In genomic region chr10:102656791-102657371, GRCh38 we compare ENCODE assay signal across 17 cellular contexts. TPM values are rescaled to one million over a fixed set of nuclear protein-coding genes. Genes with fewer than 3 reads are reported as not detected.
DNase-seq lines count a peak whose midpoint lies in the region; ATAC-seq and TF ChIP-seq lines count a peak whose summit lies in the region.
"Had no signal": no experiment of that assay in that cellular context is flagged by ENCODE, and none has a peak within 500 bp of the region (broad histone marks: within the 10 kb centered on the region; RNA-seq: fewer than 3 reads in every experiment).

No MANE protein-coding gene starts in this region.

- peaks cover 36 to 47% of the 10 kb centered on the region in 2 donors for H3K4me1 ChIP-seq in naive thymus-derived CD4-positive, alpha-beta T cell (ENCODE audit: control insufficient read depth in 2 of 2, insufficient read depth in 2 of 2, low read length in 2 of 2)
- H3K4me1 ChIP-seq in thyroid gland, result peaks cover 10 to 40% of the 10 kb centered on the region in 2 donors

- no peaks in the 10 kb centered on the region for H3K27me3 Mint-ChIP-seq in dendritic cell treated with granulocyte-macrophage colony-stimulating factor and Interleukin-4, amounts not matched to agents 40 ng/mL and 50 ng/mL, for 4 days
- H3K27me3 Mint-ChIP-seq in naive thymus-derived CD4-positive, alpha-beta T cell, result no peaks in the 10 kb centered on the region
- H3K27me3 Mint-ChIP-seq: activated CD4-positive, alpha-beta T cell treated with anti-CD3 and anti-CD28 coated beads for 36 hours; activated T-cell treated with anti-CD3 and anti-CD28 coated beads, Interleukin-2, amount 50 U/mL, for 24 hours; CD4-positive, alpha-beta memory T cell had no signal

- DNase-seq in RWPE1 (ENCODE audit: low spot score) (no peak), thyroid gland (no peak), cerebellar cortex (ENCODE audit: low spot score) (no peak), NCI-H187 (lab: John Stamatoyannopoulos, UW) (no peak)
- no peak for DNase-seq in naive thymus-derived CD4-positive, alpha-beta T cell
- DNase-seq: activated CD4-positive, alpha-beta T cell treated with anti-CD3 and anti-CD28 coated beads for 36 hours; activated T-cell treated with anti-CD3 and anti-CD28 coated beads, Interleukin-2, amount 50 U/mL, for 24 hours; CD4-positive, alpha-beta memory T cell; glutamatergic neuron; NCI-H1417 treated with DMSO at 0.1 percent for 48 hours; NCI-H446; substantia nigra had no signal

- no peak overlapping the region for H3K4me3 Mint-ChIP-seq in dendritic cell treated with granulocyte-macrophage colony-stimulating factor and Interleukin-4, amounts not matched to agents 40 ng/mL and 50 ng/mL, for 4 days
- H3K4me3 Mint-ChIP-seq in naive thymus-derived CD4-positive, alpha-beta T cell, result no peak overlapping the region
- H3K4me3 Mint-ChIP-seq: activated CD4-positive, alpha-beta T cell treated with anti-CD3 and anti-CD28 coated beads for 36 hours; activated T-cell treated with anti-CD3 and anti-CD28 coated beads, Interleukin-2, amount 50 U/mL, for 24 hours; CD4-positive, alpha-beta memory T cell; T-helper 2 cell treated with Interferon-gamma antibody and Interleukin-4, amounts not matched to agents 5 μg/mL and 100 μg/mL, for 36 hours had no signal

- no peaks in the 10 kb centered on the region for H3K9me3 ChIP-seq in naive thymus-derived CD4-positive, alpha-beta T cell (ENCODE audit: control insufficient read depth in 2 of 3, low read length in 3 of 3)
- no peaks in the 10 kb centered on the region for H3K9me3 ChIP-seq in thyroid gland

- H3K27me3 ChIP-seq in naive thymus-derived CD4-positive, alpha-beta T cell (ENCODE audit: control insufficient read depth in 2 of 2, insufficient read depth in 2 of 2, low read length in 2 of 2), result no peaks in the 10 kb centered on the region
- H3K27me3 ChIP-seq in thyroid gland, result no peaks in the 10 kb centered on the region

- ATAC-seq in naive thymus-derived CD4-positive, alpha-beta T cell, result no peak
- ATAC-seq in HG02884 (IDR thresholded peaks at IDR 0.05; ENCODE audit: unreplicated experiment), result no peak
- ATAC-seq: activated CD4-positive, alpha-beta T cell treated with anti-CD3 and anti-CD28 coated beads for 36 hours had no signal

- 90 to 91% methylated on average over 24 to 34 of the region's 42 CpGs for WGBS in thyroid gland, 2 donors

- H3K27ac Mint-ChIP-seq in dendritic cell treated with granulocyte-macrophage colony-stimulating factor and Interleukin-4, amounts not matched to agents 40 ng/mL and 50 ng/mL, for 4 days, result peak overlapping the region; percentile 76
- H3K27ac Mint-ChIP-seq in naive thymus-derived CD4-positive, alpha-beta T cell, result no peak overlapping the region
- H3K27ac Mint-ChIP-seq: activated CD4-positive, alpha-beta T cell treated with anti-CD3 and anti-CD28 coated beads for 36 hours had no signal

- H3K27ac ChIP-seq in RWPE1, result peak overlapping the region; percentile 82
- H3K27ac ChIP-seq in naive thymus-derived CD4-positive, alpha-beta T cell (ENCODE audit: low read depth, low read length), result peak overlapping the region; percentile 3
- H3K27ac ChIP-seq in thyroid gland, result peak overlapping the region in 2 of 3 donors; percentile 35 to 66
- H3K27ac ChIP-seq: HL-60, KMS-11 had no signal

- H3K4me1 Mint-ChIP-seq in dendritic cell treated with granulocyte-macrophage colony-stimulating factor and Interleukin-4, amounts not matched to agents 40 ng/mL and 50 ng/mL, for 4 days (ENCODE audit: low read depth), result peaks cover 97% of the 10 kb centered on the region
- peaks cover 54 to 66% (median 61%) of the 10 kb centered on the region in 7 donors for H3K4me1 Mint-ChIP-seq in naive thymus-derived CD4-positive, alpha-beta T cell

- H3K36me3 ChIP-seq in naive thymus-derived CD4-positive, alpha-beta T cell (ENCODE audit: control insufficient read depth in 2 of 3, insufficient read depth in 3 of 3, low read length in 3 of 3), result peaks cover 13 to 46% (median 15%) of the 10 kb centered on the region in 3 experiments
- peaks cover 35 to 59% of the 10 kb centered on the region in 2 donors for H3K36me3 ChIP-seq in thyroid gland

- peaks cover 82% of the 10 kb centered on the region for H3K36me3 Mint-ChIP-seq in dendritic cell treated with granulocyte-macrophage colony-stimulating factor and Interleukin-4, amounts not matched to agents 40 ng/mL and 50 ng/mL, for 4 days (ENCODE audit: low read depth)
- H3K36me3 Mint-ChIP-seq in naive thymus-derived CD4-positive, alpha-beta T cell, result peaks cover 4 to 23% (median 8%) of the 10 kb centered on the region in 5 donors

- CTCF ChIA-PET in RWPE1 (lab: Yijun Ruan, JAX), result no interaction called here
- CTCF ChIA-PET in naive thymus-derived CD4-positive, alpha-beta T cell (lab: Charles Lee), result no interaction called here

- H3K4me3 ChIP-seq in naive thymus-derived CD4-positive, alpha-beta T cell (ENCODE audit: low read length), result no peak overlapping the region
- no peak overlapping the region for H3K4me3 ChIP-seq in thyroid gland (replicated peaks in 1 of 3)

- POLR2A ChIA-PET in RWPE1 (lab: Yijun Ruan, JAX; ENCODE audit: low non-redundant PET), result interaction anchor here (0.7 kb wide), 1 partner anchor 12 kb away, joined by 3 read pairs; the partner anchor contains the start of gene TRIM8
- POLR2A ChIA-PET in naive thymus-derived CD4-positive, alpha-beta T cell (lab: Charles Lee), result interaction anchor here (1.6 to 8.2 kb wide), 4 partner anchors 11 to 18 kb away, joined by 4 to 68 read pairs (median 21); partner anchors contain the start of gene TRIM8

- TF ChIP-seq CTCF in RWPE1 (conservative IDR thresholded peaks at IDR 0.05; ENCODE audit: low read depth), result no peak
- TF ChIP-seq CTCF in thyroid gland (IDR thresholded peaks at IDR 0.05), result no peak

- intact Hi-C loops in dendritic cell treated with granulocyte-macrophage colony-stimulating factor and Interleukin-4, amounts not matched to agents 40 ng/mL and 50 ng/mL, for 4 days (cut with micrococcal nuclease), result no loop called here
- intact Hi-C loops in naive thymus-derived CD4-positive, alpha-beta T cell (cut with micrococcal nuclease), result no loop called here
- intact Hi-C loops in thyroid gland (cut with DNase I), result no loop called here

- no peak for TF ChIP-seq POLR2A in thyroid gland (IDR thresholded peaks at IDR 0.05)

- H3K9me3 Mint-ChIP-seq in dendritic cell treated with granulocyte-macrophage colony-stimulating factor and Interleukin-4, amounts not matched to agents 40 ng/mL and 50 ng/mL, for 4 days, result no peaks in the 10 kb centered on the region
- H3K9me3 Mint-ChIP-seq in naive thymus-derived CD4-positive, alpha-beta T cell, result peaks cover 0 to 2% (median 0%) of the 10 kb centered on the region in 11 donors
- H3K9me3 Mint-ChIP-seq: activated T-cell treated with anti-CD3 and anti-CD28 coated beads, Interleukin-2, amount 50 U/mL, for 24 hours; CD4-positive, alpha-beta memory T cell; T-helper 2 cell treated with Interferon-gamma antibody and Interleukin-4, amounts not matched to agents 5 μg/mL and 100 μg/mL, for 36 hours had no signal

RNA-seq across cellular contexts. Expression of gene TRIM8, which starts 12.6 kb away (rescaled TPM):
- total RNA-seq in naive thymus-derived CD4-positive, alpha-beta T cell, result 10 to 100 TPM; 55.2 to 88.7 (median 59.1) TPM
- 10 to 100 TPM; 23.9 to 50.5 TPM for polyA plus RNA-seq in naive thymus-derived CD4-positive, alpha-beta T cell
- 100 to 1,000 TPM; 138 to 187 (median 162) TPM for total RNA-seq in thyroid gland

RNA-seq across cellular contexts. Expression of gene ARL3, which starts 57.3 kb away (rescaled TPM):
- 1 to 10 TPM; 1.3 to 5.1 (median 2.9) TPM for total RNA-seq in naive thymus-derived CD4-positive, alpha-beta T cell
- polyA plus RNA-seq in naive thymus-derived CD4-positive, alpha-beta T cell, result 1 to 10 TPM; 2.2 to 3.4 TPM
- 10 to 100 TPM in 2 of 4 donors, 1 to 10 TPM in 2; 6.6 to 13.4 (median 10.2) TPM for total RNA-seq in thyroid gland

RNA-seq across cellular contexts. Expression of gene SFXN2, which starts 57.6 kb away (rescaled TPM):
- 10 to 100 TPM; 11.6 to 32.1 (median 26.8) TPM for total RNA-seq in naive thymus-derived CD4-positive, alpha-beta T cell
- 10 to 100 TPM; 11.4 to 17.5 TPM for polyA plus RNA-seq in naive thymus-derived CD4-positive, alpha-beta T cell
- 10 to 100 TPM in 3 of 4 donors, 1 to 10 TPM in 1; 5.1 to 38.4 (median 20.9) TPM for total RNA-seq in thyroid gland

Comparison
In these comparisons a context has a peak if more than half of its experiments do, and no peak if none do; other contexts are left out.
1. H3K27ac ChIP-seq: peak in every context shown above with its lines; median percentile 82 in RWPE1; 50 in thyroid gland; 3 in naive thymus-derived CD4-positive, alpha-beta T cell.